ENCODE assay signal across 1 cellular context in genomic region chr13:44739120-44739519, GRCh38.
TF ChIP-seq lines count a peak whose summit lies in the region.

No MANE protein-coding gene starts in this region.

TF ChIP-seq in HCT116, 20 proteins besides CTCF, POLR2A, EP300 and RAD21 (continued from another document):
- TF ChIP-seq, protein P1, sequence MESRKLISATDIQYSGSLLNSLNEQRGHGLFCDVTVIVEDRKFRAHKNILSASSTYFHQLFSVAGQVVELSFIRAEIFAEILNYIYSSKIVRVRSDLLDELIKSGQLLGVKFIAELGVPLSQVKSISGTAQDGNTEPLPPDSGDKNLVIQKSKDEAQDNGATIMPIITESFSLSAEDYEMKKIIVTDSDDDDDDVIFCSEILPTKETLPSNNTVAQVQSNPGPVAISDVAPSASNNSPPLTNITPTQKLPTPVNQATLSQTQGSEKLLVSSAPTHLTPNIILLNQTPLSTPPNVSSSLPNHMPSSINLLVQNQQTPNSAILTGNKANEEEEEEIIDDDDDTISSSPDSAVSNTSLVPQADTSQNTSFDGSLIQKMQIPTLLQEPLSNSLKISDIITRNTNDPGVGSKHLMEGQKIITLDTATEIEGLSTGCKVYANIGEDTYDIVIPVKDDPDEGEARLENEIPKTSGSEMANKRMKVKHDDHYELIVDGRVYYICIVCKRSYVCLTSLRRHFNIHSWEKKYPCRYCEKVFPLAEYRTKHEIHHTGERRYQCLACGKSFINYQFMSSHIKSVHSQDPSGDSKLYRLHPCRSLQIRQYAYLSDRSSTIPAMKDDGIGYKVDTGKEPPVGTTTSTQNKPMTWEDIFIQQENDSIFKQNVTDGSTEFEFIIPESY (IDR thresholded peaks at IDR 0.05; ENCODE audit: extremely low read depth, insufficient replicate concordance, low read length) = no peak
